In the genomic region with DNA sequence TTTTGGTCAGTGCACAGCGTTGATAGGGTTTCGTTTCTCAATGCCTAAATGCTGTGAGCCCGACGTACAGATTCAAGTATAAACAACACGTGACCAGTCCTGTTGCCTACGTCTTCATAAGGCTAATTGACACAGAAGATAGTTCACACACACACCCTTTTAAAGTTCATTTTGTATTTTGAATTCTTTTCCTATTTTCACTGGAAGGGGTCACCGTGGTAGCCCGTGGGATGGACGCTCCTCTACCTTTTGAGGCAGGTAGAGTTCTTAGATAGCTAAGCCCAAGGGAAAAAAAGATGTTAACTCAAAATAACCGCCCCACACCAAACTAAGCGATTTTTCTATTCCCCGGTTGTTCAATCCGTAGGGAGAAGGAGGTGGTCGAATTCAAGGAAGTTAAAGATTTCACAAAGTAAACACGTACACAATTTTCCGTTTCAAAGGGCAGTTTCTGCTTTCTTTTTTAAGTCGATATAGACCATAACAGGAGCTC, we compare ENCODE assay signal across 8 cellular contexts. TPM values are rescaled to one million over a fixed set of nuclear protein-coding genes. Genes with fewer than 3 reads are reported as not detected.
DNase-seq lines count a peak whose midpoint lies in the region; ATAC-seq and TF ChIP-seq lines count a peak whose summit lies in the region.

No MANE protein-coding gene starts in this region.

- H3K4me3 Mint-ChIP-seq in CD4-positive, CD25-positive, alpha-beta regulatory T cell = peak overlapping the region; percentile 95 to 100 (median 98)
- peak overlapping the region; percentile 94 for H3K4me3 Mint-ChIP-seq in activated CD4-positive, alpha-beta memory T cell treated with anti-CD3 and anti-CD28 coated beads, Interleukin-2, amount 10 ng/mL, durations not matched to agents 7 days and 5 days

- peak overlapping the region; percentile 99 for H3K27ac ChIP-seq in CD4-positive, CD25-positive, alpha-beta regulatory T cell (ENCODE audit: insufficient read depth, low read length, poor library complexity, severe bottlenecking)
- peak overlapping the region; percentile 100 for H3K27ac ChIP-seq in neutrophil

- intact Hi-C loops in posterior cingulate gyrus (cut with DNase I) = loop anchor here (5.0 kb wide), 2 partner anchors 43 to 172 kb away; partner anchors contain the start of gene NT5C3A

- peaks cover 0 to 4% (median 0%) of the 10 kb centered on the region in 7 donors for H3K9me3 Mint-ChIP-seq in CD4-positive, CD25-positive, alpha-beta regulatory T cell
- no peaks in the 10 kb centered on the region for H3K9me3 Mint-ChIP-seq in activated CD4-positive, alpha-beta memory T cell treated with anti-CD3 and anti-CD28 coated beads, Interleukin-2, amount 10 ng/mL, durations not matched to agents 7 days and 5 days

- H3K27ac Mint-ChIP-seq in CD4-positive, CD25-positive, alpha-beta regulatory T cell = peak overlapping the region; percentile 100
- peak overlapping the region; percentile 98 for H3K27ac Mint-ChIP-seq in activated CD4-positive, alpha-beta memory T cell treated with anti-CD3 and anti-CD28 coated beads, Interleukin-2, amount 10 ng/mL, durations not matched to agents 7 days and 5 days

- H3K9me3 ChIP-seq in CD4-positive, CD25-positive, alpha-beta regulatory T cell (ENCODE audit: control insufficient read depth in 2 of 2, low read length in 2 of 2) = no peaks in the 10 kb centered on the region
- no peaks in the 10 kb centered on the region for H3K9me3 ChIP-seq in neutrophil

- peak; percentile 31 to 43 for ATAC-seq in CD4-positive, CD25-positive, alpha-beta regulatory T cell (ENCODE audit: low read depth in 2 of 2)
- peak; percentile 31 for ATAC-seq in GM18520 (IDR thresholded peaks at IDR 0.05; ENCODE audit: unreplicated experiment)
- ATAC-seq in HG03064 (IDR thresholded peaks at IDR 0.05; ENCODE audit: low read depth, unreplicated experiment) = peak; percentile 39

- no peaks in the 10 kb centered on the region for H3K36me3 ChIP-seq in CD4-positive, CD25-positive, alpha-beta regulatory T cell (ENCODE audit: control insufficient read depth, insufficient read depth, low read length)
- no peaks in the 10 kb centered on the region for H3K36me3 ChIP-seq in neutrophil

- H3K4me1 Mint-ChIP-seq in CD4-positive, CD25-positive, alpha-beta regulatory T cell = peaks cover 43 to 73% (median 56%) of the 10 kb centered on the region in 4 donors
- peaks cover 59% of the 10 kb centered on the region for H3K4me1 Mint-ChIP-seq in activated CD4-positive, alpha-beta memory T cell treated with anti-CD3 and anti-CD28 coated beads, Interleukin-2, amount 10 ng/mL, durations not matched to agents 7 days and 5 days

- peaks cover 7% of the 10 kb centered on the region for H3K36me3 Mint-ChIP-seq in CD4-positive, CD25-positive, alpha-beta regulatory T cell
- H3K36me3 Mint-ChIP-seq in activated CD4-positive, alpha-beta memory T cell treated with anti-CD3 and anti-CD28 coated beads, Interleukin-2, amount 10 ng/mL, durations not matched to agents 7 days and 5 days (ENCODE audit: low read depth) = peaks cover 37% of the 10 kb centered on the region

- no peaks in the 10 kb centered on the region for H3K27me3 ChIP-seq in CD4-positive, CD25-positive, alpha-beta regulatory T cell (ENCODE audit: control insufficient read depth, insufficient read depth, low read length)
- no peaks in the 10 kb centered on the region for H3K27me3 ChIP-seq in neutrophil

- CTCF ChIA-PET in activated CD4-positive, alpha-beta memory T cell treated with anti-CD3 and anti-CD28 coated beads, Interleukin-2, amount 10 ng/mL, durations not matched to agents 7 days and 5 days (lab: Charles Lee) = interaction anchor here (0.9 to 4.7 kb wide), 8 partner anchors 15 to 218 kb away, joined by 3 to 29 read pairs (median 8); partner anchors contain the start of gene RP9

- POLR2A ChIA-PET in activated CD4-positive, alpha-beta memory T cell treated with anti-CD3 and anti-CD28 coated beads, Interleukin-2, amount 10 ng/mL, durations not matched to agents 7 days and 5 days (lab: Charles Lee) = interaction anchor here (0.9 to 8.1 kb wide), 19 partner anchors 9 to 400 kb away, joined by 3 to 282 read pairs (median 14); partner anchors contain the start of genes AVL9, LSM5, NT5C3A and RP9

- peaks cover 5% of the 10 kb centered on the region for H3K27me3 Mint-ChIP-seq in CD4-positive, CD25-positive, alpha-beta regulatory T cell
- no peaks in the 10 kb centered on the region for H3K27me3 Mint-ChIP-seq in activated CD4-positive, alpha-beta memory T cell treated with anti-CD3 and anti-CD28 coated beads, Interleukin-2, amount 10 ng/mL, durations not matched to agents 7 days and 5 days

- DNase-seq in CD4-positive, CD25-positive, alpha-beta regulatory T cell = peak; percentile 46 to 88 (median 79)
- peak; percentile 38 for DNase-seq in NCI-H2227 treated with DMSO at 0.1 percent for 48 hours (lab: John Stamatoyannopoulos, UW)
- DNase-seq in activated CD4-positive, alpha-beta memory T cell treated with anti-CD3 and anti-CD28 coated beads, Interleukin-2, amount 10 ng/mL, durations not matched to agents 7 days and 5 days = peak; percentile 52
- DNase-seq in fibroblast of gingiva (ENCODE audit: low read depth) = peak; percentile 75
- DNase-seq in posterior cingulate gyrus = no peak

- peaks cover 57% of the 10 kb centered on the region for H3K4me1 ChIP-seq in CD4-positive, CD25-positive, alpha-beta regulatory T cell (ENCODE audit: control insufficient read depth, insufficient read depth, low read length, poor library complexity, severe bottlenecking)
- H3K4me1 ChIP-seq in neutrophil (ENCODE audit: control insufficient read depth in 1 of 2, insufficient read depth in 1 of 2, low read depth in 1 of 2, low read length in 1 of 2) = peaks cover 39 to 47% of the 10 kb centered on the region in 2 experiments

- H3K4me3 ChIP-seq in CD4-positive, CD25-positive, alpha-beta regulatory T cell (ENCODE audit: low read depth, low read length) = peak overlapping the region; percentile 100
- H3K4me3 ChIP-seq in neutrophil (ENCODE audit: low read depth in 1 of 2, low read length in 1 of 2) = peak overlapping the region; percentile 77 to 96

- TF ChIP-seq CTCF in neutrophil (IDR thresholded peaks at IDR 0.05) = no peak

RNA-seq across cellular contexts. Expression of gene KBTBD2, which starts 1.0 kb away (rescaled TPM):
- 121 TPM for total RNA-seq in CD4-positive, CD25-positive, alpha-beta regulatory T cell
- polyA plus RNA-seq in CD4-positive, CD25-positive, alpha-beta regulatory T cell = 10 to 100 TPM; 17.2 to 28.5 (median 21.1) TPM
- total RNA-seq in activated CD4-positive, alpha-beta memory T cell treated with anti-CD3 and anti-CD28 coated beads, Interleukin-2, amount 10 ng/mL, durations not matched to agents 7 days and 5 days = 10 to 100 TPM; 43.8 to 45.6 TPM

Comparison
In these comparisons a context has a peak if more than half of its experiments do, and no peak if none do; other contexts are left out.
1. DNase-seq: peak in CD4-positive, CD25-positive, alpha-beta regulatory T cell (3 of 3), NCI-H2227 treated with DMSO at 0.1 percent for 48 hours (single experiment), activated CD4-positive, alpha-beta memory T cell treated with anti-CD3 and anti-CD28 coated beads, Interleukin-2, amount 10 ng/mL, durations not matched to agents 7 days and 5 days (single experiment) and fibroblast of gingiva (single experiment); none in posterior cingulate gyrus (0 of 10).
2. Peak in every context shown above with its lines, with median percentiles within 50 percentile points of each other: ATAC-seq.